ENCODE assay signal across 11 cellular contexts in the genomic region with DNA sequence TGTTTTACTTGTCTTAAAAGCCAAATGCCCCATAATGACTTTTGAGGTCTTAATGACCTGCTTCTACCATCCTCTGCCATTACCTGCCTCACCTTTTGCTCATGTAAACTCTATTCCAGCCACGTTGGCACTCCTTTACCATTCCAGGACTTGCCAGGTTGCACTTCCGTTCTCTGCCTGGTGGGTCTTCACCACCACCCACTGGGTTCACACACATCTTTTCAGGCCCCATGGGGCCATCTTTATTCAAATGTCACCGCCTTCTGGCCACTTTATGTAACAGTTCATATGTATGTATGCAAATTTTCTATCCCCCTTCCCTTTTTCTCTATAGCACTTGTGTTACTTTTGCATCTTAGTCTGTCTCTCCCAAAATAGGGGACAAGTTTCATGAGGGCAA. TPM values are rescaled to one million over a fixed set of nuclear protein-coding genes. Genes with fewer than 3 reads are reported as not detected.
DNase-seq lines count a peak whose midpoint lies in the region; ATAC-seq and TF ChIP-seq lines count a peak whose summit lies in the region.
"Had no signal": no experiment of that assay in that cellular context is flagged by ENCODE, and none has a peak within 500 bp of the region (broad histone marks: within the 10 kb centered on the region; RNA-seq: fewer than 3 reads in every experiment).

No MANE protein-coding gene starts in this region.

- no peaks in the 10 kb centered on the region for H3K4me1 Mint-ChIP-seq in type B pancreatic cell (ENCODE audit: unreplicated experiment)

- H3K9ac ChIP-seq in OCI-LY1 (ENCODE audit: low read length) = no peak overlapping the region
- H3K9ac ChIP-seq: parathyroid adenoma had no signal

- TF ChIP-seq CTCF in cardiac muscle cell (IDR thresholded peaks at IDR 0.05; ENCODE audit: low read depth, low read length) (peak; percentile 11), OCI-LY1 (IDR thresholded peaks at IDR 0.05; ENCODE audit: low read length) (no peak), esophagus muscularis mucosa (IDR thresholded peaks at IDR 0.05) (peak in 1 of 3 experiments; percentile 18), type B pancreatic cell (conservative IDR thresholded peaks at IDR 0.05) (peak; percentile 50)

- H2AFZ ChIP-seq in OCI-LY1 (ENCODE audit: low read length) = no peak overlapping the region
- H2AFZ ChIP-seq: parathyroid adenoma had no signal

- H3K27me3 Mint-ChIP-seq in type B pancreatic cell = no peaks in the 10 kb centered on the region

- H3K9me3 Mint-ChIP-seq in type B pancreatic cell = no peaks in the 10 kb centered on the region
- H3K9me3 Mint-ChIP-seq: activated T-helper 2 cell treated with anti-CD3 and anti-CD28 coated beads, Interferon-gamma antibody, Interleukin-2, Interleukin-4, amounts not matched to agents 10 μg/mL and 5 μg/mL and 100 μg/mL, durations not matched to agents 14 hours and 24 hours and 36 hours had no signal

- H3K9me3 ChIP-seq in cardiac muscle cell (ENCODE audit: low read depth) (no peaks in the 10 kb centered on the region), right cardiac atrium (ENCODE audit: control insufficient read depth, low read length) (no peaks in the 10 kb centered on the region), OCI-LY1 (ENCODE audit: low read length) (no peaks in the 10 kb centered on the region), esophagus muscularis mucosa (no peaks in the 10 kb centered on the region)

- H3K4me3 ChIP-seq in cardiac muscle cell = no peak overlapping the region
- no peak overlapping the region for H3K4me3 ChIP-seq in right cardiac atrium (ENCODE audit: low read length)
- H3K4me3 ChIP-seq in OCI-LY1 (ENCODE audit: low read depth, low read length, poor library complexity, severe bottlenecking) = no peak overlapping the region
- H3K4me3 ChIP-seq in esophagus muscularis mucosa = no peak overlapping the region

- TF ChIP-seq POLR2A in esophagus muscularis mucosa (IDR thresholded peaks at IDR 0.05; ENCODE audit: low read depth) = no peak

- H3K9me2 ChIP-seq in OCI-LY1 (ENCODE audit: low read depth, low read length) = no peaks in the 10 kb centered on the region

- peaks cover 55% of the 10 kb centered on the region for H3K36me3 Mint-ChIP-seq in type B pancreatic cell

- no peaks in the 10 kb centered on the region for H3K27me3 ChIP-seq in cardiac muscle cell
- no peaks in the 10 kb centered on the region for H3K27me3 ChIP-seq in right cardiac atrium (ENCODE audit: control insufficient read depth, insufficient read depth)
- no peaks in the 10 kb centered on the region for H3K27me3 ChIP-seq in OCI-LY1 (ENCODE audit: insufficient read depth, low read length)
- H3K27me3 ChIP-seq in esophagus muscularis mucosa = no peaks in the 10 kb centered on the region

- H3K27ac ChIP-seq in cardiac muscle cell (peak overlapping the region; percentile 57), right cardiac atrium (ENCODE audit: low read length) (no peak overlapping the region), OCI-LY1 (ENCODE audit: low read depth, low read length, poor library complexity, severe bottlenecking) (peak overlapping the region; percentile 32), esophagus muscularis mucosa (replicated peaks in 1 of 4) (peak overlapping the region in 3 of 4 donors; percentile 3 to 53 (median 15))
- H3K27ac ChIP-seq: parathyroid adenoma had no signal

- 72% methylated on average over 3 of the region's 3 CpGs for WGBS in right cardiac atrium
- WGBS in esophagus muscularis mucosa = 85% methylated on average over 3 of the region's 3 CpGs

- peaks cover 1% of the 10 kb centered on the region for H3K4me1 ChIP-seq in cardiac muscle cell (ENCODE audit: low read depth)
- peaks cover 5% of the 10 kb centered on the region for H3K4me1 ChIP-seq in right cardiac atrium (ENCODE audit: control insufficient read depth, insufficient read depth, low read length)
- H3K4me1 ChIP-seq in OCI-LY1 (ENCODE audit: insufficient read depth, low read length, severe bottlenecking) = no peaks in the 10 kb centered on the region
- H3K4me1 ChIP-seq in esophagus muscularis mucosa = peaks cover 11 to 17% (median 14%) of the 10 kb centered on the region in 4 donors

- intact Hi-C loops in right cardiac atrium (cut with DNase I) = no loop called here
- intact Hi-C loops in esophagus muscularis mucosa (cut with DNase I) = no loop called here

- H3K4me3 Mint-ChIP-seq in type B pancreatic cell = no peak overlapping the region

- H3K4me2 ChIP-seq in OCI-LY1 (ENCODE audit: low read length) = no peak overlapping the region

- no peak for TF ChIP-seq EP300 in esophagus muscularis mucosa (IDR thresholded peaks at IDR 0.05)

- peaks cover 98% of the 10 kb centered on the region for H3K36me3 ChIP-seq in cardiac muscle cell
- H3K36me3 ChIP-seq in OCI-LY1 (ENCODE audit: insufficient read depth, low read length) = peaks cover 99% of the 10 kb centered on the region
- H3K36me3 ChIP-seq in esophagus muscularis mucosa = peaks cover 88 to 100% (median 100%) of the 10 kb centered on the region in 4 donors

- DNase-seq in cardiac muscle cell (ENCODE audit: low read depth in 1 of 2, low spot score in 1 of 2) (no peak), right cardiac atrium (no peak), esophagus muscularis mucosa (ENCODE audit: extremely low spot score) (no peak), type B pancreatic cell (ENCODE audit: extremely low spot score, unreplicated experiment) (no peak), NCI-H748 treated with DMSO at 0.1 percent for 48 hours (lab: John Stamatoyannopoulos, UW) (no peak), GOT3 (lab: John Stamatoyannopoulos, UW) (no peak), dedifferentiated amniotic fluid mesenchymal stem cell (ENCODE audit: extremely low spot score) (no peak)
- DNase-seq: DMS79 had no signal

- H3K79me2 ChIP-seq in OCI-LY1 (ENCODE audit: insufficient read depth, low read length) = no peaks in the 10 kb centered on the region

- no peaks in the 10 kb centered on the region for H3F3A ChIP-seq in OCI-LY1 (ENCODE audit: insufficient read depth, low read length)

- peak overlapping the region; percentile 10 for H3K27ac Mint-ChIP-seq in type B pancreatic cell
- H3K27ac Mint-ChIP-seq: activated T-helper 2 cell treated with anti-CD3 and anti-CD28 coated beads, Interferon-gamma antibody, Interleukin-2, Interleukin-4, amounts not matched to agents 10 μg/mL and 5 μg/mL and 100 μg/mL, durations not matched to agents 14 hours and 24 hours and 36 hours had no signal

- no peak for ATAC-seq in right cardiac atrium

- H4K20me1 ChIP-seq in OCI-LY1 (ENCODE audit: insufficient read depth, low read length) = no peaks in the 10 kb centered on the region

RNA-seq across cellular contexts. Expression of a gene that starts 57.7 kb away (rescaled TPM):
- total RNA-seq in cardiac muscle cell (297 and 328 TPM in 2 replicates), right cardiac atrium (1,000 to 10,000 TPM; 2,744 to 3,920 (median 3,065) TPM), esophagus muscularis mucosa (100 to 1,000 TPM; 170 to 231 (median 177) TPM), type B pancreatic cell (ENCODE audit: low replicate concordance) (163 and 203 TPM in 2 replicates)
- polyA plus RNA-seq in cardiac muscle cell (300 and 400 TPM in 2 replicates), right cardiac atrium (1,499 TPM)
